ENCODE assay signal across 17 cellular contexts in genomic region chr22:43237280-43237679, GRCh38.
"Had no signal": no experiment of that assay in that cellular context is flagged by ENCODE, and none has a peak within 500 bp of the region (broad histone marks: within the 10 kb centered on the region; RNA-seq: fewer than 3 reads in every experiment).

No MANE protein-coding gene starts in this region.

- H3K27ac ChIP-seq: lower lobe of right lung, psoas muscle, stomach had no signal

- DNase-seq: activated CD4-positive, alpha-beta memory T cell treated with anti-CD3 and anti-CD28 coated beads for 36 hours; activated CD4-positive, alpha-beta T cell treated with anti-CD3 and anti-CD28 coated beads for 36 hours; activated gamma-delta T cell treated with Interleukin-2 at 50 U/mL for 16 hours; activated T-cell treated with anti-CD3 and anti-CD28 coated beads for 4 hours; dermis blood vessel endothelial cell; effector memory CD8-positive, alpha-beta T cell; left cardiac atrium; lower lobe of right lung; midbrain; psoas muscle; right cardiac atrium; small intestine; stimulated activated CD4-positive, alpha-beta T cell treated with anti-CD3 and anti-CD28 coated beads, Interleukin-4, amount 100 ng/mL, for 1 hour; stomach had no signal

- H3K9me3 ChIP-seq: lower lobe of right lung, psoas muscle, stomach had no signal

- H3K4me3 ChIP-seq: lower lobe of right lung, psoas muscle, stomach had no signal

- ATAC-seq: activated CD4-positive, alpha-beta T cell treated with anti-CD3 and anti-CD28 coated beads for 36 hours; activated naive CD4-positive, alpha-beta T cell treated with anti-CD3 and anti-CD28 coated beads, Interleukin-2, amount 50 U/mL, for 72 hours; effector memory CD8-positive, alpha-beta T cell; WTC11 had no signal

- H3K4me3 Mint-ChIP-seq: activated CD4-positive, alpha-beta memory T cell treated with anti-CD3 and anti-CD28 coated beads for 36 hours; activated CD4-positive, alpha-beta T cell treated with anti-CD3 and anti-CD28 coated beads for 36 hours; activated T-helper 1 cell treated with anti-CD3 and anti-CD28 coated beads, Interleukin-12 subunit alpha, Interleukin-12 subunit beta, Interleukin-2, Interleukin-4 antibody, amounts not matched to agents 30 ng/mL and 10 ng/mL and 1 ng/mL, durations not matched to agents 14 hours and 24 hours and 36 hours; effector memory CD8-positive, alpha-beta T cell; WTC11 had no signal

- H3K9me3 Mint-ChIP-seq: activated CD4-positive, alpha-beta memory T cell treated with anti-CD3 and anti-CD28 coated beads for 36 hours; activated naive CD4-positive, alpha-beta T cell treated with anti-CD3 and anti-CD28 coated beads, Interleukin-2, amount 50 U/mL, for 72 hours; activated T-helper 1 cell treated with anti-CD3 and anti-CD28 coated beads, Interleukin-12 subunit alpha, Interleukin-12 subunit beta, Interleukin-2, Interleukin-4 antibody, amounts not matched to agents 30 ng/mL and 10 ng/mL and 1 ng/mL, durations not matched to agents 14 hours and 24 hours and 36 hours; effector memory CD8-positive, alpha-beta T cell; WTC11 had no signal

- H3K27me3 Mint-ChIP-seq: activated CD4-positive, alpha-beta memory T cell treated with anti-CD3 and anti-CD28 coated beads for 36 hours; activated CD4-positive, alpha-beta T cell treated with anti-CD3 and anti-CD28 coated beads for 36 hours had no signal

- H3K4me1 Mint-ChIP-seq: activated CD4-positive, alpha-beta T cell treated with anti-CD3 and anti-CD28 coated beads for 36 hours; WTC11 had no signal

- H3K4me1 ChIP-seq: psoas muscle had no signal

- H3K27ac Mint-ChIP-seq: activated CD4-positive, alpha-beta memory T cell treated with anti-CD3 and anti-CD28 coated beads for 36 hours; activated CD4-positive, alpha-beta T cell treated with anti-CD3 and anti-CD28 coated beads for 36 hours; activated T-helper 1 cell treated with anti-CD3 and anti-CD28 coated beads, Interleukin-12 subunit alpha, Interleukin-12 subunit beta, Interleukin-2, Interleukin-4 antibody, amounts not matched to agents 30 ng/mL and 10 ng/mL and 1 ng/mL, durations not matched to agents 14 hours and 24 hours and 36 hours; WTC11 had no signal

- H3K36me3 Mint-ChIP-seq: activated CD4-positive, alpha-beta memory T cell treated with anti-CD3 and anti-CD28 coated beads for 36 hours; activated naive CD4-positive, alpha-beta T cell treated with anti-CD3 and anti-CD28 coated beads, Interleukin-2, amount 50 U/mL, for 72 hours; WTC11 had no signal

- H3K36me3 ChIP-seq: lower lobe of right lung, stomach had no signal
